9 cellular contexts compared by ENCODE assay signal in genomic region chr21:36188081-36188681, GRCh38. TPM values are rescaled to one million over a fixed set of nuclear protein-coding genes. Genes with fewer than 3 reads are reported as not detected.
A peak's percentile ranks its signal among the peaks of the same experiment; 100 is the strongest.
DNase-seq lines count a peak whose midpoint lies in the region; ATAC-seq and TF ChIP-seq lines count a peak whose summit lies in the region.
"Had no signal": no experiment of that assay in that cellular context is flagged by ENCODE, and none has a peak within 500 bp of the region (broad histone marks: within the 10 kb centered on the region; RNA-seq: fewer than 3 reads in every experiment).

No MANE protein-coding gene starts in this region.

- H3K27ac ChIP-seq in HCT116 (ENCODE audit: low read depth, low read length): peak overlapping the region; percentile 33; the same call in 1 of the 2 replicates
- peak overlapping the region; percentile 62 to 84 (median 74) for H3K27ac ChIP-seq in esophagus squamous epithelium
- H3K27ac ChIP-seq in psoas muscle: peak overlapping the region; percentile 48

- POLR2A ChIA-PET in HCT116 (lab: Charles Lee): interaction anchor here (1.0 kb wide), 1 partner anchor 10 kb away, joined by 3 read pairs; no protein-coding TSS in a partner anchor

- RAD21 ChIA-PET in HCT116 (lab: Charles Lee; ENCODE audit: low non-redundant PET in 1 of 2, low total read pairs in 2 of 2, uncharacterized antibody in 2 of 2, unreplicated experiment in 2 of 2): no interaction called here

- no TSS peak for BruUV-seq in HCT116 (replicated peaks; lab: Mats Ljungman, UMichigan)

- H3K4me1 ChIP-seq in HCT116 (ENCODE audit: control insufficient read depth in 1 of 2, insufficient read depth in 2 of 2, low read length in 2 of 2) (peaks cover 16 to 24% of the 10 kb centered on the region in 2 experiments; a peak in 3 of 4 replicates), esophagus squamous epithelium (peaks cover 17 to 76% (median 22%) of the 10 kb centered on the region in 3 donors), psoas muscle (peaks cover 21% of the 10 kb centered on the region)

- H3K9me2 ChIP-seq in HCT116 (ENCODE audit: insufficient read depth): no peaks in the 10 kb centered on the region

- ATAC-seq in HCT116 (peak; percentile 82), psoas muscle (peak; percentile 95 to 98 (median 98))

- no peaks in the 10 kb centered on the region for H3K79me2 ChIP-seq in HCT116 (ENCODE audit: insufficient read depth, low read length)

- no peaks in the 10 kb centered on the region for H3K27me3 ChIP-seq in HCT116 (ENCODE audit: insufficient read depth, low read length)
- no peaks in the 10 kb centered on the region for H3K27me3 ChIP-seq in esophagus squamous epithelium
- H3K27me3 ChIP-seq in psoas muscle (ENCODE audit: insufficient read depth in 3 of 3, low read length in 2 of 3): no peaks in the 10 kb centered on the region

- no peaks in the 10 kb centered on the region for H3K36me3 ChIP-seq in HCT116 (ENCODE audit: control insufficient read depth in 1 of 2, insufficient read depth in 2 of 2, low read length in 2 of 2)
- H3K36me3 ChIP-seq in esophagus squamous epithelium: peaks cover 0 to 31% (median 0%) of the 10 kb centered on the region in 3 donors
- peaks cover 0 to 3% of the 10 kb centered on the region in 2 donors for H3K36me3 ChIP-seq in psoas muscle (ENCODE audit: insufficient read depth in 1 of 2, low read depth in 1 of 2)

- DNase-seq in HCT116 (ENCODE audit: low read depth, low spot score) (no peak), NCI-H69 (lab: John Stamatoyannopoulos, UW) (peak; percentile 98), esophagus squamous epithelium (lab: John Stamatoyannopoulos, UW) (no peak), psoas muscle (peak in 1 of 2 donors; percentile 87), NCI-H1930 (lab: John Stamatoyannopoulos, UW) (no peak), iPS-NIHi11 (ENCODE audit: low spot score) (no peak), hepatic stellate cell (ENCODE audit: low spot score) (no peak), GM20000 (ENCODE audit: low spot score) (no peak)
- DNase-seq: activated CD4-positive, alpha-beta T cell treated with anti-CD3 and anti-CD28 coated beads, Interleukin-2, amount 50 U/mL, for 1 hour had no signal

- intact Hi-C loops in HCT116 (cut with micrococcal nuclease): no loop called here
- intact Hi-C loops in esophagus squamous epithelium (cut with DNase I): no loop called here
- intact Hi-C loops in psoas muscle (cut with DNase I): no loop called here

- CTCF ChIA-PET in HCT116 (lab: Charles Lee): interaction anchor here (1.3 to 1.5 kb wide), 2 partner anchors 14 to 22 kb away, joined by 3 read pairs; no protein-coding TSS in a partner anchor

- H3K4me3 ChIP-seq in HCT116 (replicated peaks in 1 of 2; ENCODE audit: low read depth in 1 of 2, low read length in 2 of 2) (no peak overlapping the region), esophagus squamous epithelium (peak overlapping the region in 1 of 4 donors; percentile 4), psoas muscle (peak overlapping the region; percentile 3)

- 31 to 50% methylated on average over 8 of the region's 8 CpGs for WGBS in esophagus squamous epithelium, 2 donors
- 24 to 45% (median 25%) methylated on average over 8 of the region's 8 CpGs for WGBS in psoas muscle, 3 donors

- H3K9me3 ChIP-seq in HCT116 (ENCODE audit: control insufficient read depth in 1 of 2, insufficient read depth in 1 of 2, low read depth in 1 of 2, low read length in 2 of 2) (no peaks in the 10 kb centered on the region), esophagus squamous epithelium (no peaks in the 10 kb centered on the region), psoas muscle (no peaks in the 10 kb centered on the region)

- peak in 1 of 3 experiments; percentile 19; a peak in 1 of 6 replicates for TF ChIP-seq CTCF in HCT116 (IDR thresholded peaks at IDR 0.05 in 2 of 3, conservative IDR thresholded peaks at IDR 0.05 in 1 of 3; ENCODE audit: borderline replicate concordance in 1 of 3, insufficient read depth in 1 of 3, low read depth in 2 of 3, low read length in 2 of 3)
- TF ChIP-seq CTCF in esophagus squamous epithelium (IDR thresholded peaks at IDR 0.05): no peak
- no peak for TF ChIP-seq CTCF in psoas muscle (IDR thresholded peaks at IDR 0.05)
- no peak for TF ChIP-seq CTCF in GM20000 (IDR thresholded peaks at IDR 0.05; ENCODE audit: extremely low read depth, missing control alignments)

- TF ChIP-seq RAD21 in HCT116 (IDR thresholded peaks at IDR 0.05; ENCODE audit: low read depth): no peak

- no peak for TF ChIP-seq POLR2A in HCT116 (IDR thresholded peaks at IDR 0.05; ENCODE audit: borderline replicate concordance, extremely low read depth, insufficient read depth, insufficient read length)
- no peak for TF ChIP-seq POLR2A in esophagus squamous epithelium (IDR thresholded peaks at IDR 0.05)

- H4K20me1 ChIP-seq in HCT116 (ENCODE audit: insufficient read depth): no peaks in the 10 kb centered on the region

- no peak overlapping the region for H2AFZ ChIP-seq in HCT116 (ENCODE audit: low read depth, low read length, poor library complexity, severe bottlenecking)

- peak overlapping the region; percentile 28; the same call in 1 of the 2 replicates for H3K4me2 ChIP-seq in HCT116 (ENCODE audit: low read length)

- H3K9ac ChIP-seq in HCT116 (ENCODE audit: low read length): no peak overlapping the region

TF ChIP-seq in HCT116, 20 proteins besides CTCF, POLR2A, EP300 and RAD21 (continues in another document):
- TF ChIP-seq REST (IDR thresholded peaks at IDR 0.05; ENCODE audit: low read depth) (no peak), ZNF274 (IDR thresholded peaks at IDR 0.05; ENCODE audit: low read depth, low read length) (no peak), EGR1 (IDR thresholded peaks at IDR 0.05; ENCODE audit: low read depth) (no peak), FOSL1 (IDR thresholded peaks at IDR 0.05; ENCODE audit: low read depth) (no peak), EZH2phosphoT487 (IDR thresholded peaks at IDR 0.05; ENCODE audit: borderline replicate concordance) (no peak), POLR2AphosphoS5 (IDR thresholded peaks at IDR 0.05; ENCODE audit: low read depth, low read length) (no peak), ZFX (IDR thresholded peaks at IDR 0.05) (no peak), MAX (IDR thresholded peaks at IDR 0.05) (no peak), ATF3 (IDR thresholded peaks at IDR 0.05) (no peak), CEBPB (IDR thresholded peaks at IDR 0.05; ENCODE audit: low read depth) (no peak), ELF1 (IDR thresholded peaks at IDR 0.05; ENCODE audit: borderline replicate concordance, low read depth) (no peak), SIN3A (IDR thresholded peaks at IDR 0.05; ENCODE audit: low read depth) (no peak), JUND (IDR thresholded peaks at IDR 0.05) (no peak), SP1 (IDR thresholded peaks at IDR 0.05; ENCODE audit: low read depth) (no peak; the same call in 1 of the 2 replicates), EZH2 (IDR thresholded peaks at IDR 0.05) (no peak), YY1 (IDR thresholded peaks at IDR 0.05; ENCODE audit: extremely low read depth, insufficient replicate concordance, low read depth, low read length) (no peak), CBX3 (IDR thresholded peaks at IDR 0.05; ENCODE audit: low read depth) (no peak)

RNA-seq across cellular contexts. Expression of gene DOP1B, which starts 31.6 kb away (rescaled TPM):
- total RNA-seq in HCT116 (2021; ENCODE audit: unreplicated experiment) (15.4 TPM), esophagus squamous epithelium (10 to 100 TPM; 18.5 to 36.7 (median 26.2) TPM), psoas muscle (10 to 100 TPM; 12.8 to 20.7 (median 14.3) TPM)
- polyA plus RNA-seq in HCT116 (2012): 6.7 and 9.4 TPM in 2 replicates
- 1 to 10 TPM; 3.1 to 7.4 (median 4.7) TPM for polyA plus RNA-seq in psoas muscle

RNA-seq across cellular contexts. Expression of gene CBR3, which starts 53.3 kb away (rescaled TPM):
- total RNA-seq in HCT116 (2021; ENCODE audit: unreplicated experiment) (1.7 TPM), esophagus squamous epithelium (100 to 1,000 TPM in 3 of 4 donors, 10 to 100 TPM in 1; 67.3 to 158 (median 122) TPM), psoas muscle (1 to 10 TPM in 3 of 4 donors, under 1 TPM in 1; 0.64 to 1.9 (median 1.2) TPM)
- 0.72 and 1.9 TPM in 2 replicates for polyA plus RNA-seq in HCT116 (2012)
- 1 to 10 TPM; 1.2 to 1.8 (median 1.8) TPM for polyA plus RNA-seq in psoas muscle

Comparison
In these comparisons a context has a peak if more than half of its experiments do, and no peak if none do; other contexts are left out.
1. RNA of gene CBR3, which starts 53.3 kb away (total RNA-seq): 67.3 to 158 TPM in esophagus squamous epithelium; 1.7 TPM in HCT116 (single experiment) and 0.64 to 1.9 TPM in psoas muscle; every median in the first group is over 10 times any median in the second.
2. Peak in every context shown above with its lines, with median percentiles within 50 percentile points of each other: H3K27ac ChIP-seq.